ENCODE assay signal across 8 cellular contexts in genomic region chr3:138114431-138114918, GRCh38. TPM values are rescaled to one million over a fixed set of nuclear protein-coding genes. Genes with fewer than 3 reads are reported as not detected.
DNase-seq lines count a peak whose midpoint lies in the region; ATAC-seq and TF ChIP-seq lines count a peak whose summit lies in the region.

No MANE protein-coding gene starts in this region.

- H3K4me1 ChIP-seq in DOHH2 (ENCODE audit: control insufficient read depth, low read length), result peaks cover 5% of the 10 kb centered on the region; the same call in 1 of the 2 replicates
- H3K4me1 ChIP-seq in PC-3 (ENCODE audit: insufficient read depth, low read length), result peaks cover 7% of the 10 kb centered on the region
- no peaks in the 10 kb centered on the region for H3K4me1 ChIP-seq in endodermal cell (ENCODE audit: control insufficient read depth, insufficient read depth, low read length)

- H3K27me3 Mint-ChIP-seq in endodermal cell (ENCODE audit: insufficient read depth) (peaks cover 7% of the 10 kb centered on the region), natural killer cell (ENCODE audit: low read depth in 2 of 2) (peaks cover 35 to 36% of the 10 kb centered on the region in 2 donors)

- H3K27me3 ChIP-seq in DOHH2 (ENCODE audit: control insufficient read depth, low read length) (peaks cover 23% of the 10 kb centered on the region), PC-3 (ENCODE audit: low read length) (no peaks in the 10 kb centered on the region), endodermal cell (ENCODE audit: control insufficient read depth, insufficient read depth, low read length, poor library complexity, severe bottlenecking) (no peaks in the 10 kb centered on the region)

- ATAC-seq in PC-3 (0 out of 2 replicates have a peak, but pooled peaks have one; percentile 2), natural killer cell (no peak), HG02642 (IDR thresholded peaks at IDR 0.05; ENCODE audit: poor library complexity, unreplicated experiment) (no peak), GM19035 (IDR thresholded peaks at IDR 0.05; ENCODE audit: unreplicated experiment) (no peak)

- H3K4me2 ChIP-seq in DOHH2 (ENCODE audit: low read length) (peak overlapping the region; percentile 56), PC-3 (ENCODE audit: low read length) (peak overlapping the region; percentile 93)

- H3K9me3 ChIP-seq in DOHH2 (ENCODE audit: control insufficient read depth, insufficient read depth, low read length) (no peaks in the 10 kb centered on the region), PC-3 (ENCODE audit: low read length) (no peaks in the 10 kb centered on the region), endodermal cell (ENCODE audit: control insufficient read depth, low read length) (peaks cover 6% of the 10 kb centered on the region)

- CTCF ChIA-PET in PC-3 (lab: Charles Lee), result no interaction called here

- H3K9me2 ChIP-seq in DOHH2 (replicated peaks; ENCODE audit: control insufficient read depth, low read length) (no peaks in the 10 kb centered on the region), PC-3 (replicated peaks; ENCODE audit: low read length) (no peaks in the 10 kb centered on the region)

- H3K27ac Mint-ChIP-seq in endodermal cell (peak overlapping the region; percentile 96), natural killer cell (no peak overlapping the region)

- H3K36me3 Mint-ChIP-seq in endodermal cell (ENCODE audit: low read depth) (peaks cover 17% of the 10 kb centered on the region), natural killer cell (no peaks in the 10 kb centered on the region)

- intact Hi-C loops in PC-3 (cut with micrococcal nuclease), result loop anchor here (2.0 kb wide), 1 partner anchor 36 kb away; no protein-coding TSS in a partner anchor
- intact Hi-C loops in natural killer cell (cut with micrococcal nuclease), result no loop called here

- H3K4me3 ChIP-seq in DOHH2 (ENCODE audit: low read length), result 0 out of 2 replicates have a peak overlapping the region, but pooled peaks have one; percentile 52
- H3K4me3 ChIP-seq in PC-3 (ENCODE audit: low read length), result peak overlapping the region; percentile 90
- peak overlapping the region; percentile 86 for H3K4me3 ChIP-seq in endodermal cell (ENCODE audit: low read length)

- no peaks in the 10 kb centered on the region for H3F3A ChIP-seq in DOHH2 (ENCODE audit: control insufficient read depth, insufficient read depth)
- no peaks in the 10 kb centered on the region for H3F3A ChIP-seq in PC-3 (ENCODE audit: low read length, unreplicated experiment)

- H3K9me3 Mint-ChIP-seq in endodermal cell (peaks cover 3% of the 10 kb centered on the region), natural killer cell (no peaks in the 10 kb centered on the region)

- peak overlapping the region; percentile 85 for H3K9ac ChIP-seq in PC-3 (ENCODE audit: low read length)
- peak overlapping the region; percentile 81 for H3K9ac ChIP-seq in endodermal cell (ENCODE audit: extremely low read depth, low read length, poor library complexity, severe bottlenecking)

- WGBS in endodermal cell (ENCODE audit: insufficient coverage in 1 of 2, insufficient read length in 1 of 2), 2 experiments, result 4% methylated on average over 7 to 9 of the region's 9 CpGs

- H3K36me3 ChIP-seq in DOHH2 (ENCODE audit: control insufficient read depth, low read length) (no peaks in the 10 kb centered on the region), PC-3 (ENCODE audit: low read depth, low read length) (no peaks in the 10 kb centered on the region), endodermal cell (ENCODE audit: control insufficient read depth, insufficient read depth, low read length) (peaks cover 16% of the 10 kb centered on the region)

- H3K4me3 Mint-ChIP-seq in endodermal cell, result peak overlapping the region; percentile 85
- H3K4me3 Mint-ChIP-seq in natural killer cell, result peak overlapping the region; percentile 42

- H2AFZ ChIP-seq in PC-3 (ENCODE audit: low read length), result peak overlapping the region; percentile 98

- TSS peak; percentile 50 for BruUV-seq in PC-3 (replicated peaks; lab: Mats Ljungman, UMichigan)

- H3K4me1 Mint-ChIP-seq in endodermal cell, result peaks cover 23% of the 10 kb centered on the region
- H3K4me1 Mint-ChIP-seq in natural killer cell, result peaks cover 0 to 10% of the 10 kb centered on the region in 2 donors

- TF ChIP-seq CTCF in DOHH2 (IDR thresholded peaks at IDR 0.05; ENCODE audit: low read depth, low read length, poor library complexity, severe bottlenecking), result no peak
- no peak for TF ChIP-seq CTCF in PC-3 (conservative IDR thresholded peaks at IDR 0.05; ENCODE audit: low read depth, low read length)
- TF ChIP-seq CTCF in endodermal cell (conservative IDR thresholded peaks at IDR 0.05), result no peak
- TF ChIP-seq CTCF in natural killer cell (IDR thresholded peaks at IDR 0.05), result no peak

- H4K20me1 ChIP-seq in DOHH2 (ENCODE audit: control insufficient read depth, insufficient read depth, low read depth, low read length) (no peaks in the 10 kb centered on the region), PC-3 (ENCODE audit: low read length) (no peaks in the 10 kb centered on the region)

- H3K79me2 ChIP-seq in DOHH2 (ENCODE audit: control insufficient read depth, low read length) (no peaks in the 10 kb centered on the region), PC-3 (ENCODE audit: low read length) (0 out of 2 replicates have a peak, but pooled peaks cover 3% of the 10 kb centered on the region)

- no peak for DNase-seq in PC-3
- peak; percentile 78 for DNase-seq in endodermal cell
- no peak for DNase-seq in natural killer cell
- DNase-seq in NCI-H1694 (lab: John Stamatoyannopoulos, UW), result no peak
- no peak for DNase-seq in occipital lobe (lab: John Stamatoyannopoulos, UW)

- no peak overlapping the region for H3K27ac ChIP-seq in DOHH2 (ENCODE audit: low read depth, low read length)
- 0 out of 2 replicates have a peak overlapping the region, but pooled peaks have one; percentile 7 for H3K27ac ChIP-seq in PC-3 (ENCODE audit: low read length)
- peak overlapping the region; percentile 84 for H3K27ac ChIP-seq in endodermal cell (ENCODE audit: low read depth, low read length)

- POLR2A ChIA-PET in PC-3 (lab: Charles Lee; ENCODE audit: unreplicated experiment), result no interaction called here

RNA-seq across cellular contexts. Expression of gene DZIP1L, which starts 0.9 kb away (rescaled TPM):
- total RNA-seq in PC-3 (2014; rRNA removed), result 3.8 and 4.9 TPM in 2 replicates
- total RNA-seq in endodermal cell, result 10 to 100 TPM; 32.0 to 32.5 TPM
- polyA plus RNA-seq in endodermal cell (2013, experiment 1 of 2), result 11.8 TPM
- 14.0 TPM for polyA plus RNA-seq in endodermal cell (2013, experiment 2 of 2)
- not detected for total RNA-seq in natural killer cell
- total RNA-seq in occipital lobe, result 9.2 TPM

RNA-seq across cellular contexts. Expression of gene A4GNT, which starts 17.7 kb away (rescaled TPM):
- total RNA-seq in PC-3 (2014; rRNA removed) (not detected in 2 replicates), endodermal cell (not detected), natural killer cell (not detected), occipital lobe (not detected)
- polyA plus RNA-seq in endodermal cell (2013, experiment 1 of 2), result not detected
- polyA plus RNA-seq in endodermal cell (2013, experiment 2 of 2), result not detected
